ENCODE assay signal across 13 cellular contexts in genomic region chr1:230103341-230104173, GRCh38. TPM values are rescaled to one million over a fixed set of nuclear protein-coding genes. Genes with fewer than 3 reads are reported as not detected.
DNase-seq lines count a peak whose midpoint lies in the region; ATAC-seq and TF ChIP-seq lines count a peak whose summit lies in the region.
"Had no signal": no experiment of that assay in that cellular context is flagged by ENCODE, and none has a peak within 500 bp of the region (broad histone marks: within the 10 kb centered on the region; RNA-seq: fewer than 3 reads in every experiment).

No MANE protein-coding gene starts in this region.

- no peaks in the 10 kb centered on the region for H4K20me1 ChIP-seq in fibroblast of lung (ENCODE audit: control insufficient read depth, extremely low read depth, insufficient read depth, low read length)

- H2AFZ ChIP-seq in fibroblast of lung (ENCODE audit: low read length): no peak overlapping the region
- H2AFZ ChIP-seq: neural progenitor cell had no signal

- H3K4me1 ChIP-seq in SJCRH30: peaks cover 19% of the 10 kb centered on the region
- peaks cover 36% of the 10 kb centered on the region for H3K4me1 ChIP-seq in fibroblast of lung (ENCODE audit: control insufficient read depth, extremely low read depth, insufficient read depth, low read length)

- peaks cover 66 to 73% of the 10 kb centered on the region in 2 donors for H3K4me1 Mint-ChIP-seq in stimulated activated naive B cell treated with anti-CD40 and anti-IgM and Interleukin-4, amounts not matched to agents 10 μg/mL and 1 μg/mL and 100 μg/mL, for 72 hours

- no peak overlapping the region for H3K9ac ChIP-seq in fibroblast of lung (ENCODE audit: insufficient read depth, low read length)
- H3K9ac ChIP-seq: neural progenitor cell had no signal

- H3K9me3 Mint-ChIP-seq in stimulated activated naive B cell treated with anti-CD40 and anti-IgM and Interleukin-4, amounts not matched to agents 10 μg/mL and 1 μg/mL and 100 μg/mL, for 72 hours: no peaks in the 10 kb centered on the region
- H3K9me3 Mint-ChIP-seq: neural progenitor cell had no signal

- no peaks in the 10 kb centered on the region for H3K27me3 ChIP-seq in SJCRH30
- H3K27me3 ChIP-seq in fibroblast of lung (ENCODE audit: control insufficient read depth, insufficient read depth, low read length): no peaks in the 10 kb centered on the region
- H3K27me3 ChIP-seq: neural progenitor cell had no signal

- H3K36me3 Mint-ChIP-seq in stimulated activated naive B cell treated with anti-CD40 and anti-IgM and Interleukin-4, amounts not matched to agents 10 μg/mL and 1 μg/mL and 100 μg/mL, for 72 hours: peaks cover 9 to 27% of the 10 kb centered on the region in 2 donors
- H3K36me3 Mint-ChIP-seq: neural progenitor cell had no signal

- H3K9me3 ChIP-seq in SJCRH30 (replicated peaks): no peaks in the 10 kb centered on the region
- no peaks in the 10 kb centered on the region for H3K9me3 ChIP-seq in fibroblast of lung (ENCODE audit: control insufficient read depth, insufficient read depth, low read depth, low read length)
- H3K9me3 ChIP-seq: HAP-1 had no signal

- H3K27ac Mint-ChIP-seq in stimulated activated naive B cell treated with anti-CD40 and anti-IgM and Interleukin-4, amounts not matched to agents 10 μg/mL and 1 μg/mL and 100 μg/mL, for 72 hours: peak overlapping the region; percentile 94
- H3K27ac Mint-ChIP-seq: neural progenitor cell had no signal

- peak overlapping the region; percentile 34 to 67 for H3K4me3 Mint-ChIP-seq in stimulated activated naive B cell treated with anti-CD40 and anti-IgM and Interleukin-4, amounts not matched to agents 10 μg/mL and 1 μg/mL and 100 μg/mL, for 72 hours
- H3K4me3 Mint-ChIP-seq: neural progenitor cell had no signal

- H3K4me3 ChIP-seq in SJCRH30: peak overlapping the region; percentile 26
- H3K4me3 ChIP-seq in fibroblast of lung (replicated peaks in 1 of 4; ENCODE audit: control extremely low read depth in 1 of 4, insufficient read depth in 1 of 4, low read depth in 3 of 4, low read length in 4 of 4): no peak overlapping the region
- H3K4me3 ChIP-seq: HAP-1, neural progenitor cell had no signal

- H3K36me3 ChIP-seq in SJCRH30: no peaks in the 10 kb centered on the region
- no peaks in the 10 kb centered on the region for H3K36me3 ChIP-seq in fibroblast of lung (ENCODE audit: control insufficient read depth, insufficient read depth, low read length)
- H3K36me3 ChIP-seq: HAP-1, neural progenitor cell had no signal

- no peak for TF ChIP-seq CTCF in fibroblast of lung (conservative IDR thresholded peaks at IDR 0.05 in 1 of 2, IDR thresholded peaks at IDR 0.05 in 1 of 2; ENCODE audit: low read depth in 1 of 2, low read length in 2 of 2)

- peaks cover 47% of the 10 kb centered on the region for H3K79me2 ChIP-seq in fibroblast of lung (ENCODE audit: control insufficient read depth, insufficient read depth, low read length)

- no peak for ATAC-seq in stimulated activated naive B cell treated with anti-CD40 and anti-IgM and Interleukin-4, amounts not matched to agents 10 μg/mL and 1 μg/mL and 100 μg/mL, for 72 hours (replicated peaks)
- ATAC-seq in HG02571 (IDR thresholded peaks at IDR 0.05; ENCODE audit: unreplicated experiment) (no peak), GM19324 (IDR thresholded peaks at IDR 0.05; ENCODE audit: low FRiP score, unreplicated experiment) (no peak), HG02678 (IDR thresholded peaks at IDR 0.05; ENCODE audit: unreplicated experiment) (no peak)

- H3K27ac ChIP-seq in SJCRH30 (peak overlapping the region; percentile 42), fibroblast of lung (ENCODE audit: insufficient read depth, low read length) (peak overlapping the region; percentile 87)
- H3K27ac ChIP-seq: 22Rv1, neural progenitor cell had no signal

- DNase-seq in DMS79 treated with DMSO at 0.1 percent for 48 hours (lab: John Stamatoyannopoulos, UW) (peak; percentile 8), DMS79 (lab: John Stamatoyannopoulos, UW) (no peak), SJCRH30 (peak in 1 of 2 experiments; percentile 24), fibroblast of lung (ENCODE audit: low read depth in 2 of 2) (peak; percentile 48 to 73)
- DNase-seq in stimulated activated naive B cell treated with anti-CD40 and anti-IgM and Interleukin-4, amounts not matched to agents 10 μg/mL and 1 μg/mL and 100 μg/mL, for 72 hours: no peak
- DNase-seq: activated T-cell treated with anti-CD3 and anti-CD28 coated beads, Interleukin-2, amount 50 U/mL, for 1 hour; Kasumi-1 had no signal

- peak overlapping the region; percentile 75 for H3K4me2 ChIP-seq in fibroblast of lung (ENCODE audit: extremely low read depth, insufficient read depth, low read length)

- no peaks in the 10 kb centered on the region for H3K27me3 Mint-ChIP-seq in stimulated activated naive B cell treated with anti-CD40 and anti-IgM and Interleukin-4, amounts not matched to agents 10 μg/mL and 1 μg/mL and 100 μg/mL, for 72 hours

RNA-seq across cellular contexts. Expression of gene GALNT2, which starts 36.5 kb away (rescaled TPM):
- total RNA-seq in SJCRH30 (2014; rRNA removed; shearing (Covaris generic)): 50.5 and 51.1 TPM in 2 replicates
- total RNA-seq in fibroblast of lung: 61.6 and 106 TPM in 2 replicates
- 111 and 115 TPM in 2 replicates for polyA plus RNA-seq in fibroblast of lung
- polyA plus RNA-seq in fibroblast of lung (2012): 124 and 130 TPM in 2 replicates
- polyA minus RNA-seq in fibroblast of lung (ENCODE audit: low replicate concordance): 76.1 and 79.5 TPM in 2 replicates

Comparison
In these comparisons a context has a peak if more than half of its experiments do, and no peak if none do; other contexts are left out.
1. DNase-seq: peak in DMS79 treated with DMSO at 0.1 percent for 48 hours (single experiment) and fibroblast of lung (2 of 2); none in DMS79 (single experiment) and stimulated activated naive B cell treated with anti-CD40 and anti-IgM and Interleukin-4, amounts not matched to agents 10 μg/mL and 1 μg/mL and 100 μg/mL, for 72 hours (single experiment).